ENCODE assay signal across 1 cellular context in the genomic region with DNA sequence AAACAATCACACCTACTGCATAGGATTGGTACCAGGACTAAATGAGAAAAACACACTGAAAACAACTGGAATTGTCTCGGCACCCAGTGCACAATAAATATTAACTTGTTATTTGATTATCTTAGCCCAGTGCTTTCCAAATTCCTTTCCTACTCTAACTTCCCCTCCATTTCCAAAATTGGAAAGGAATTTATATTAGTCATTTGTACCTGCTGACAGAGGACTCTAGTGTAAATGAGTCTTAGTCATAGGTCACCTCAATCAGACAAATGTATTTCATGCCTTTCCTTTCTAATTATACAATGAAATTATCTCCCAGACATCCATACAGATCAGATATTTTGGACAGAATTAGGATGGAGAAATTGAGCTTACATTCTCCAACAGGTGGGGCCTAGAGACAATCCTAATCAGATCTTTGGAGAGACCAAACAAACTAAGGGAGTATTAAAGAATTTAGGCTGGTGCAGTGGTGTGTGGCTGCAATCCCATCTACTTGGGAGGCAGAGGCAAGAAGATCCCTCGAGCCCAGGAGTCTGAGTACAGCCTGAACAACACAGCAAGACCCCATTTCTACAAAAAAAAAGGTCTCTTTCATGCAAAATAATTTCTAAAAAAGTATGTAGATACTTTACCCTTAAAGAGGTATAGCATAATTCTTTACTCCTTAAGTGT.
TF ChIP-seq lines count a peak whose summit lies in the region.

No MANE protein-coding gene starts in this region.

TF ChIP-seq in SK-N-SH, 30 proteins besides CTCF, POLR2A, EP300 and RAD21:
- peak; percentile 39; the same call in 1 of the 2 replicates for TF ChIP-seq JUND (IDR thresholded peaks at IDR 0.05)
- TF ChIP-seq GATA2 (CRISPR knock-in tag; IDR thresholded peaks at IDR 0.05) = no peak
- no peak for TF ChIP-seq POLR2AphosphoS5 (IDR thresholded peaks at IDR 0.05; ENCODE audit: low read depth, low read length)
- peak; percentile 50; the same call in 1 of the 2 replicates for TF ChIP-seq FOSL2 (IDR thresholded peaks at IDR 0.05; ENCODE audit: borderline replicate concordance, low read depth)
- peak; percentile 74; the same call in 1 of the 2 replicates for TF ChIP-seq MEF2A (IDR thresholded peaks at IDR 0.05; ENCODE audit: borderline replicate concordance, low read depth)
- TF ChIP-seq YY1 (IDR thresholded peaks at IDR 0.05; ENCODE audit: low read depth) = no peak
- no peak for TF ChIP-seq TAF1 (IDR thresholded peaks at IDR 0.05; ENCODE audit: borderline replicate concordance, low read depth, low read length)
- TF ChIP-seq, protein P1, sequence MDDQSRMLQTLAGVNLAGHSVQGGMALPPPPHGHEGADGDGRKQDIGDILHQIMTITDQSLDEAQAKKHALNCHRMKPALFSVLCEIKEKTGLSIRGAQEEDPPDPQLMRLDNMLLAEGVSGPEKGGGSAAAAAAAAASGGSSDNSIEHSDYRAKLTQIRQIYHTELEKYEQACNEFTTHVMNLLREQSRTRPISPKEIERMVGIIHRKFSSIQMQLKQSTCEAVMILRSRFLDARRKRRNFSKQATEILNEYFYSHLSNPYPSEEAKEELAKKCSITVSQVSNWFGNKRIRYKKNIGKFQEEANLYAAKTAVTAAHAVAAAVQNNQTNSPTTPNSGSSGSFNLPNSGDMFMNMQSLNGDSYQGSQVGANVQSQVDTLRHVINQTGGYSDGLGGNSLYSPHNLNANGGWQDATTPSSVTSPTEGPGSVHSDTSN (IDR thresholded peaks at IDR 0.05) = peak; percentile 12; the same call in 1 of the 2 replicates
- no peak for TF ChIP-seq MXI1 (IDR thresholded peaks at IDR 0.05; ENCODE audit: low read depth, low read length)
- TF ChIP-seq CHD2 (IDR thresholded peaks at IDR 0.05; ENCODE audit: low read length, partially characterized antibody) = no peak
- no peak for TF ChIP-seq RFX5 (IDR thresholded peaks at IDR 0.05; ENCODE audit: low read length)
